10 cellular contexts compared by ENCODE assay signal in the genomic region with DNA sequence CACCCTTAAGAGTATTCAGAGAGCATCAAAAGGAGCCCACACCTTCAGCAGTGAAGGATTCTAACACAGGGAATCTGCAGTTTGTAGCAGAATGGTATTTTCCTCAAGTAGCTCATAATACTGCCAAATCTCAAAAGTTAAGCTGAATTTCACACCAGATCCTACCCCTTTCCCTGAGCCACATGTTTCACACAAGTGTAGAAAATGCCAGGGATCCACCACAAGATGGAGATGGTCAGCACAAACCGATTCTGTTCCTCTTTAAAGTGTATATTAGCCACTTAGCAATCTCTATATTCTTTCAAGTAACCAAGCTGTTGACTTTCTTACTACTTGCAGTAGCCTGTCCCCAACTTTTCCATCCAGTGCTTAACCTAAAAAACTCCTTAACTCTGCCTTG. TPM values are rescaled to one million over a fixed set of nuclear protein-coding genes. Genes with fewer than 3 reads are reported as not detected.
DNase-seq lines count a peak whose midpoint lies in the region; ATAC-seq and TF ChIP-seq lines count a peak whose summit lies in the region.
"Had no signal": no experiment of that assay in that cellular context is flagged by ENCODE, and none has a peak within 500 bp of the region (broad histone marks: within the 10 kb centered on the region; RNA-seq: fewer than 3 reads in every experiment).

No MANE protein-coding gene starts in this region.

- no peak for ATAC-seq in GM21723 (IDR thresholded peaks at IDR 0.05; ENCODE audit: unreplicated experiment)
- no peak for ATAC-seq in CD4-positive, alpha-beta T cell (ENCODE audit: poor library complexity)
- ATAC-seq: lower lobe of right lung had no signal

- H3K27me3 ChIP-seq in CD4-positive, alpha-beta T cell (ENCODE audit: control insufficient read depth, insufficient read depth, low read length): no peaks in the 10 kb centered on the region

- no peak overlapping the region for H3K4me3 Mint-ChIP-seq in glutamatergic neuron (ENCODE audit: unreplicated experiment)
- H3K4me3 Mint-ChIP-seq in activated T-helper 2 cell treated with anti-CD3 and anti-CD28 coated beads, Interferon-gamma antibody, Interleukin-2, Interleukin-4, amounts not matched to agents 10 μg/mL and 5 μg/mL and 100 μg/mL, durations not matched to agents 14 hours and 24 hours and 36 hours (ENCODE audit: low read depth): no peak overlapping the region
- H3K4me3 Mint-ChIP-seq in CD4-positive, alpha-beta T cell: no peak overlapping the region

- in situ Hi-C loops in GM13977 (cut with MboI; ENCODE audit: low pct_unique_long_range_greater_than_20kb, low sequenced_read_pairs, unreplicated experiment): no loop called here

- CTCF ChIA-PET in CD4-positive, alpha-beta T cell (lab: Charles Lee): interaction anchor here (0.5 kb wide), 1 partner anchor 247 kb away, joined by 3 read pairs; no protein-coding TSS in a partner anchor

- intact Hi-C loops in activated T-helper 2 cell treated with anti-CD3 and anti-CD28 coated beads, Interferon-gamma antibody, Interleukin-2, Interleukin-4, amounts not matched to agents 10 μg/mL and 5 μg/mL and 100 μg/mL, durations not matched to agents 14 hours and 24 hours and 36 hours (cut with micrococcal nuclease): no loop called here
- intact Hi-C loops in CD4-positive, alpha-beta T cell (cut with DNase I, micrococcal nuclease): loop anchor here in 1 of 2 experiments (5.0 kb wide), 1 partner anchor 82 kb away; no protein-coding TSS in a partner anchor

- no peak overlapping the region for H3K4me3 ChIP-seq in AG10803 (ENCODE audit: low read length)
- H3K4me3 ChIP-seq: lower lobe of right lung had no signal

- H3K27ac ChIP-seq in CD4-positive, alpha-beta T cell (ENCODE audit: low read depth, low read length): no peak overlapping the region
- H3K27ac ChIP-seq: lower lobe of right lung had no signal

- H3K9me3 Mint-ChIP-seq in glutamatergic neuron (ENCODE audit: unreplicated experiment): peaks cover 46% of the 10 kb centered on the region
- no peaks in the 10 kb centered on the region for H3K9me3 Mint-ChIP-seq in activated T-helper 2 cell treated with anti-CD3 and anti-CD28 coated beads, Interferon-gamma antibody, Interleukin-2, Interleukin-4, amounts not matched to agents 10 μg/mL and 5 μg/mL and 100 μg/mL, durations not matched to agents 14 hours and 24 hours and 36 hours
- H3K9me3 Mint-ChIP-seq in CD4-positive, alpha-beta T cell: no peaks in the 10 kb centered on the region

- peaks cover 28% of the 10 kb centered on the region for H3K27me3 Mint-ChIP-seq in glutamatergic neuron (ENCODE audit: unreplicated experiment)
- no peaks in the 10 kb centered on the region for H3K27me3 Mint-ChIP-seq in activated T-helper 2 cell treated with anti-CD3 and anti-CD28 coated beads, Interferon-gamma antibody, Interleukin-2, Interleukin-4, amounts not matched to agents 10 μg/mL and 5 μg/mL and 100 μg/mL, durations not matched to agents 14 hours and 24 hours and 36 hours (ENCODE audit: low read depth)
- no peaks in the 10 kb centered on the region for H3K27me3 Mint-ChIP-seq in CD4-positive, alpha-beta T cell

- TF ChIP-seq CTCF in AG10803 (conservative IDR thresholded peaks at IDR 0.05; ENCODE audit: low read length) (peak; percentile 55), GM13977 (IDR thresholded peaks at IDR 0.05; ENCODE audit: extremely low read depth, insufficient read depth, missing control alignments) (peak; percentile 40), glutamatergic neuron (IDR thresholded peaks at IDR 0.05; ENCODE audit: partially characterized antibody, unreplicated experiment) (no peak)
- no peak for TF ChIP-seq CTCF in CD4-positive, alpha-beta T cell (IDR thresholded peaks at IDR 0.05)

- peak; percentile 31 for DNase-seq in AG10803 (ENCODE audit: low read depth)
- peak; percentile 37 for DNase-seq in GM13977 (ENCODE audit: low spot score)
- peak; percentile 48 for DNase-seq in SK-N-DZ (ENCODE audit: low spot score)
- DNase-seq in glutamatergic neuron: no peak
- no peak for DNase-seq in activated T-helper 2 cell treated with anti-CD3 and anti-CD28 coated beads, Interferon-gamma antibody, Interleukin-2, Interleukin-4, amounts not matched to agents 10 μg/mL and 5 μg/mL and 100 μg/mL, durations not matched to agents 14 hours and 24 hours and 36 hours (ENCODE audit: low spot score)
- no peak for DNase-seq in DMS79 treated with DMSO at 0.1 percent for 48 hours (lab: John Stamatoyannopoulos, UW)
- DNase-seq in CD4-positive, alpha-beta T cell: no peak
- DNase-seq: activated CD8-positive, alpha-beta memory T cell treated with anti-CD3 and anti-CD28 coated beads for 24 hours had no signal

- H3K4me1 Mint-ChIP-seq in glutamatergic neuron (ENCODE audit: low read depth, unreplicated experiment): peaks cover 25% of the 10 kb centered on the region
- H3K4me1 Mint-ChIP-seq in activated T-helper 2 cell treated with anti-CD3 and anti-CD28 coated beads, Interferon-gamma antibody, Interleukin-2, Interleukin-4, amounts not matched to agents 10 μg/mL and 5 μg/mL and 100 μg/mL, durations not matched to agents 14 hours and 24 hours and 36 hours (ENCODE audit: low read depth): peaks cover 13% of the 10 kb centered on the region
- peaks cover 5% of the 10 kb centered on the region for H3K4me1 Mint-ChIP-seq in CD4-positive, alpha-beta T cell (ENCODE audit: low read depth)

- H3K36me3 Mint-ChIP-seq in glutamatergic neuron (ENCODE audit: unreplicated experiment): peaks cover 4% of the 10 kb centered on the region
- H3K36me3 Mint-ChIP-seq in activated T-helper 2 cell treated with anti-CD3 and anti-CD28 coated beads, Interferon-gamma antibody, Interleukin-2, Interleukin-4, amounts not matched to agents 10 μg/mL and 5 μg/mL and 100 μg/mL, durations not matched to agents 14 hours and 24 hours and 36 hours (ENCODE audit: low read depth): peaks cover 75% of the 10 kb centered on the region
- peaks cover 33% of the 10 kb centered on the region for H3K36me3 Mint-ChIP-seq in CD4-positive, alpha-beta T cell (ENCODE audit: low read depth)

- POLR2A ChIA-PET in CD4-positive, alpha-beta T cell (lab: Charles Lee): no interaction called here

- peak overlapping the region; percentile 62 for H3K27ac Mint-ChIP-seq in glutamatergic neuron (ENCODE audit: unreplicated experiment)
- H3K27ac Mint-ChIP-seq in activated T-helper 2 cell treated with anti-CD3 and anti-CD28 coated beads, Interferon-gamma antibody, Interleukin-2, Interleukin-4, amounts not matched to agents 10 μg/mL and 5 μg/mL and 100 μg/mL, durations not matched to agents 14 hours and 24 hours and 36 hours: no peak overlapping the region
- no peak overlapping the region for H3K27ac Mint-ChIP-seq in CD4-positive, alpha-beta T cell

- no peaks in the 10 kb centered on the region for H3K9me3 ChIP-seq in CD4-positive, alpha-beta T cell (ENCODE audit: control insufficient read depth, low read length)
- H3K9me3 ChIP-seq: lower lobe of right lung had no signal

RNA-seq across cellular contexts. Expression of gene GINS2, which starts 13.2 kb away (rescaled TPM):
- 102 and 106 TPM in 2 replicates for polyA plus RNA-seq in SK-N-DZ (2014; cell fraction: cytosol; rRNA removed)
- 64.7 and 66.3 TPM in 2 replicates for polyA plus RNA-seq in SK-N-DZ (2014; cell fraction: nucleus; rRNA removed)
- total RNA-seq in glutamatergic neuron (ENCODE audit: unreplicated experiment): 7.1 TPM
- 66.8 and 66.9 TPM in 2 replicates for total RNA-seq in activated T-helper 2 cell treated with anti-CD3 and anti-CD28 coated beads, Interferon-gamma antibody, Interleukin-2, Interleukin-4, amounts not matched to agents 10 μg/mL and 5 μg/mL and 100 μg/mL, durations not matched to agents 14 hours and 24 hours and 36 hours
- 1 to 10 TPM; 1.1 to 1.4 TPM for total RNA-seq in CD4-positive, alpha-beta T cell

Comparison
In these comparisons a context has a peak if more than half of its experiments do, and no peak if none do; other contexts are left out.
1. DNase-seq: peak in AG10803 (single experiment), GM13977 (single experiment) and SK-N-DZ (single experiment); none in glutamatergic neuron (single experiment), activated T-helper 2 cell treated with anti-CD3 and anti-CD28 coated beads, Interferon-gamma antibody, Interleukin-2, Interleukin-4, amounts not matched to agents 10 μg/mL and 5 μg/mL and 100 μg/mL, durations not matched to agents 14 hours and 24 hours and 36 hours (single experiment), DMS79 treated with DMSO at 0.1 percent for 48 hours (single experiment) and CD4-positive, alpha-beta T cell (0 of 10).
2. CTCF ChIP-seq: peak in AG10803 (single experiment) and GM13977 (single experiment); none in glutamatergic neuron (single experiment) and CD4-positive, alpha-beta T cell (single experiment).